Comparison of ENCODE assay signal across 17 cellular contexts in the genomic region with DNA sequence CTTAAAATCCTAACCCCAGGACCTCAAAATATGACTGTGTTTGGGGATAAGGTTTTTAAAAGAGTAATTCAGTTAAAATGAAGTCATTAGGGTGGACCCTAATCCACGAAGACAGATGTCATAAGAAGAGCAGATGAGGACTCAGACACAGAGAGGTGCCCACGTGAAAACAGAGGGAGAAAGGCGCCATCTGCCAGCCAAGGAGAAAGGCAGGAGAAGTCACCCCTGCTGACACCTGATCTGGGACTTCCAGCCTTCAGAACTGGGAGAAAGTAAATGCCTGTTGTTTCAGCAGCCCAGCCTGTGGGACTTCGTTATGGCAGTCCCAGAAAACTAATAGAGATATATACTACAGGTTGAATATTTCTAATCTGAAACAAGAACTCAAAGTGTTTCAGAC.
A peak's percentile ranks its signal among the peaks of the same experiment; 100 is the strongest.
DNase-seq lines count a peak whose midpoint lies in the region; FAIRE-seq and TF ChIP-seq lines count a peak whose summit lies in the region.
"Had no signal": no experiment of that assay in that cellular context is flagged by ENCODE, and none has a peak within 500 bp of the region (broad histone marks: within the 10 kb centered on the region; RNA-seq: fewer than 3 reads in every experiment).

No MANE protein-coding gene starts in this region.

- peak; percentile 33 for TF ChIP-seq CTCF in GM12873 (IDR thresholded peaks at IDR 0.05; ENCODE audit: insufficient read depth, low read depth, low read length, missing control alignments)
- peak; percentile 38 for TF ChIP-seq CTCF in bronchial epithelial cell (IDR thresholded peaks at IDR 0.05; ENCODE audit: insufficient read depth, low read length, severe bottlenecking)
- TF ChIP-seq CTCF in adrenal gland (IDR thresholded peaks at IDR 0.05) = no peak

- DNase-seq in NCI-H1092 treated with DMSO at 0.1 percent for 48 hours (lab: John Stamatoyannopoulos, UW) (peak; percentile 45), NCI-H1092 (lab: John Stamatoyannopoulos, UW) (no peak), NCI-H524 treated with DMSO at 0.1 percent for 48 hours (lab: John Stamatoyannopoulos, UW) (peak; percentile 73), bronchial epithelial cell (ENCODE audit: low read depth) (no peak), cortex of kidney (lab: John Stamatoyannopoulos, UW) (no peak), adrenal gland (no peak), hepatic stellate cell (ENCODE audit: low spot score) (no peak)
- DNase-seq: 8988T; activated B cell treated with CpG ODN at 0.5 μM for 24 hours; DMS79; GM23248; NCI-H446 treated with DMSO at 0.1 percent for 48 hours; stimulated activated CD4-positive, alpha-beta T cell treated with anti-CD3 and anti-CD28 coated beads, Interleukin-15, amount 100 ng/mL, for 24 hours; stomach; T-helper 1 cell had no signal

- peaks cover 0 to 26% of the 10 kb centered on the region in 2 donors for H3K4me1 ChIP-seq in adrenal gland (replicated peaks in 1 of 2)
- H3K4me1 ChIP-seq: BLaER1 treated with 17β-estradiol and CSF1 and Interleukin-3, amounts not matched to agents 10 nM and 100 nM had no signal

- no peak overlapping the region for H3K27ac ChIP-seq in adrenal gland
- H3K27ac ChIP-seq: BLaER1 treated with 17β-estradiol and CSF1 and Interleukin-3, amounts not matched to agents 10 nM and 100 nM; GM23248; stomach had no signal

- no peak overlapping the region for H3K4me3 ChIP-seq in bronchial epithelial cell (ENCODE audit: low read depth, low read length)
- no peak overlapping the region for H3K4me3 ChIP-seq in adrenal gland
- H3K4me3 ChIP-seq: BLaER1 treated with 17β-estradiol and CSF1 and Interleukin-3, amounts not matched to agents 10 nM and 100 nM; GM23248; stomach had no signal

- intact Hi-C loops in adrenal gland (cut with DNase I) = no loop called here

- H3K9me3 ChIP-seq in adrenal gland (replicated peaks in 1 of 3) = no peaks in the 10 kb centered on the region
- H3K9me3 ChIP-seq: BLaER1 treated with 17β-estradiol and CSF1 and Interleukin-3, amounts not matched to agents 10 nM and 100 nM; stomach had no signal

- no peak for FAIRE-seq in bronchial epithelial cell (lab: Jason Lieb, UNC)

- TF ChIP-seq POLR2A in adrenal gland (IDR thresholded peaks at IDR 0.05) = no peak

- H3K36me3 ChIP-seq in bronchial epithelial cell (ENCODE audit: control insufficient read depth, insufficient read depth, low read length) = no peaks in the 10 kb centered on the region
- no peaks in the 10 kb centered on the region for H3K36me3 ChIP-seq in adrenal gland (replicated peaks in 1 of 2)
- H3K36me3 ChIP-seq: BLaER1 treated with 17β-estradiol and CSF1 and Interleukin-3, amounts not matched to agents 10 nM and 100 nM; stomach had no signal

- WGBS in adrenal gland, 4 donors = 88 to 91% (median 90%) methylated on average over 4 of the region's 4 CpGs

- H3K27me3 ChIP-seq in bronchial epithelial cell (ENCODE audit: control insufficient read depth, insufficient read depth, low read length) (no peaks in the 10 kb centered on the region), adrenal gland (no peaks in the 10 kb centered on the region)
- H3K27me3 ChIP-seq: BLaER1 treated with 17β-estradiol and CSF1 and Interleukin-3, amounts not matched to agents 10 nM and 100 nM; stomach had no signal

Comparison
In these comparisons a context has a peak if more than half of its experiments do, and no peak if none do; other contexts are left out.
1. DNase-seq: peak in NCI-H1092 treated with DMSO at 0.1 percent for 48 hours (single experiment) and NCI-H524 treated with DMSO at 0.1 percent for 48 hours (single experiment); none in NCI-H1092 (single experiment), bronchial epithelial cell (single experiment), cortex of kidney (single experiment), adrenal gland (0 of 7) and hepatic stellate cell (single experiment).
2. CTCF ChIP-seq: peak in GM12873 (single experiment) and bronchial epithelial cell (single experiment); none in adrenal gland (0 of 6).